ENCODE assay signal across 1 cellular context in the genomic region with DNA sequence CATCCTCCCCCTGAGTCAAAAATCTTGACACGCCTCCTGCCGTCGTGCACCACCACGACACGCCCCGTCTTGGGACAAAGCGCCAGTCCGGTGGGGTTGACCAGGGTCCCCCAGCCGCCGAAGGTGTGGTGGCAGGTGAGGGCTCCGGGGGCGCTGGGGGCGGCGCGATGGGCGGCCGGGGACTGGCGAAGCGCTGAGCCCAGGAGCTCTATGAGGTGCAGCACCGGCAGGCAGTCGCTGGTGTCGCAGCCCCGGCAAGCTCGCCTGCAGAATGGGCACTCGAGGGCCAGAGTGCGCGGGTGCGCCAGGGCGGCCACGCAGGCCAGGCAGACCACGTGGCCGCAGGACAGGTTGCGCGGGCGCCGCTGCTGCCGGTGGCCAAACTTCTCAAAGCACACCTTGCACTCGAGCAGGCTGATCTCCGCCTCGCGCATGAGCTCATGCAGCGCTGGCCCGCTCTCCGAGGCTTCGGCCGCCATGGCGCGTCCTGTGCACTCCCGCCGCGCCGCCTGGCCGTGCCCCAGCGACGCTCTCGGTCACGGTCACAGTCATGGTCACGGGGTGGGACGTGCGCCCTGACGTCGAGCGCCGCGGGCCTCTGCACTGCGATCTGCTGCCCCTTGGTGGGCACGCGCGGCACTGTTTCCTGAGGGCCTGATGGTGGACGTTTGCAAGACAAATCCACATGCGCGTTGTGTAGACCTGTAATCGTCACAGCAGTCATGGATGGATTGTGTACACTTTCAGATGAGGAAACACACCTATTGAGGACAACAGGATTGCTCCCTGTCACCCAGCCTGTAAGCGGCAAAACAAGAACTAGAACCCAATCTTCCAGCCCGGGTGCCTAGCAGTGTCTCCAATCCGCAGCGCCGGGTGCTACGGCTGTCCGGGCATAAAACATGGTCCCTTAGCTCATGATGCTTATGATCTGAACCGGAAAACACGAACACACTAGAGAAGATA.
A peak's percentile ranks its signal among the peaks of the same experiment; 100 is the strongest.
TF ChIP-seq lines count a peak whose summit lies in the region.

A gene (minus strand): TSS at position 550 of the 966 bp plus-strand sequence. CDS start 71 bp downstream, at position 479.

TF ChIP-seq in HepG2, 621 proteins besides CTCF, POLR2A, EP300 and RAD21 (continued from another document and continues in another):
- TF ChIP-seq, protein P1, sequence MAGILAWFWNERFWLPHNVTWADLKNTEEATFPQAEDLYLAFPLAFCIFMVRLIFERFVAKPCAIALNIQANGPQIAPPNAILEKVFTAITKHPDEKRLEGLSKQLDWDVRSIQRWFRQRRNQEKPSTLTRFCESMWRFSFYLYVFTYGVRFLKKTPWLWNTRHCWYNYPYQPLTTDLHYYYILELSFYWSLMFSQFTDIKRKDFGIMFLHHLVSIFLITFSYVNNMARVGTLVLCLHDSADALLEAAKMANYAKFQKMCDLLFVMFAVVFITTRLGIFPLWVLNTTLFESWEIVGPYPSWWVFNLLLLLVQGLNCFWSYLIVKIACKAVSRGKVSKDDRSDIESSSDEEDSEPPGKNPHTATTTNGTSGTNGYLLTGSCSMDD (CRISPR knock-in tag; IDR thresholded peaks at IDR 0.05) = peak; percentile 64; the same call in 1 of the 2 replicates
- no peak for TF ChIP-seq KAT2B (IDR thresholded peaks at IDR 0.05; ENCODE audit: borderline replicate concordance, low read depth, low read length)
- no peak for TF ChIP-seq NR3C1 (CRISPR knock-in tag; IDR thresholded peaks at IDR 0.05)
- TF ChIP-seq ZKSCAN1 (IDR thresholded peaks at IDR 0.05; ENCODE audit: low read length) = peak; percentile 42; the same call in 1 of the 2 replicates
- peak; percentile 70; the same call in 1 of the 3 replicates for TF ChIP-seq MXI1 (IDR thresholded peaks at IDR 0.05; ENCODE audit: borderline replicate concordance, low read depth, low read length)
- TF ChIP-seq ZNF724P (CRISPR knock-in tag; IDR thresholded peaks at IDR 0.05; ENCODE audit: borderline replicate concordance) = peak; percentile 98; the same call in 1 of the 2 replicates
- TF ChIP-seq, protein P2, sequence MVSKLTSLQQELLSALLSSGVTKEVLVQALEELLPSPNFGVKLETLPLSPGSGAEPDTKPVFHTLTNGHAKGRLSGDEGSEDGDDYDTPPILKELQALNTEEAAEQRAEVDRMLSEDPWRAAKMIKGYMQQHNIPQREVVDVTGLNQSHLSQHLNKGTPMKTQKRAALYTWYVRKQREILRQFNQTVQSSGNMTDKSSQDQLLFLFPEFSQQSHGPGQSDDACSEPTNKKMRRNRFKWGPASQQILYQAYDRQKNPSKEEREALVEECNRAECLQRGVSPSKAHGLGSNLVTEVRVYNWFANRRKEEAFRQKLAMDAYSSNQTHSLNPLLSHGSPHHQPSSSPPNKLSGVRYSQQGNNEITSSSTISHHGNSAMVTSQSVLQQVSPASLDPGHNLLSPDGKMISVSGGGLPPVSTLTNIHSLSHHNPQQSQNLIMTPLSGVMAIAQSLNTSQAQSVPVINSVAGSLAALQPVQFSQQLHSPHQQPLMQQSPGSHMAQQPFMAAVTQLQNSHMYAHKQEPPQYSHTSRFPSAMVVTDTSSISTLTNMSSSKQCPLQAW (CRISPR knock-in tag; IDR thresholded peaks at IDR 0.05) = peak; percentile 96
- peak; percentile 100 for TF ChIP-seq KDM3A (CRISPR knock-in tag; IDR thresholded peaks at IDR 0.05; ENCODE audit: low read depth)
- TF ChIP-seq, protein P3, sequence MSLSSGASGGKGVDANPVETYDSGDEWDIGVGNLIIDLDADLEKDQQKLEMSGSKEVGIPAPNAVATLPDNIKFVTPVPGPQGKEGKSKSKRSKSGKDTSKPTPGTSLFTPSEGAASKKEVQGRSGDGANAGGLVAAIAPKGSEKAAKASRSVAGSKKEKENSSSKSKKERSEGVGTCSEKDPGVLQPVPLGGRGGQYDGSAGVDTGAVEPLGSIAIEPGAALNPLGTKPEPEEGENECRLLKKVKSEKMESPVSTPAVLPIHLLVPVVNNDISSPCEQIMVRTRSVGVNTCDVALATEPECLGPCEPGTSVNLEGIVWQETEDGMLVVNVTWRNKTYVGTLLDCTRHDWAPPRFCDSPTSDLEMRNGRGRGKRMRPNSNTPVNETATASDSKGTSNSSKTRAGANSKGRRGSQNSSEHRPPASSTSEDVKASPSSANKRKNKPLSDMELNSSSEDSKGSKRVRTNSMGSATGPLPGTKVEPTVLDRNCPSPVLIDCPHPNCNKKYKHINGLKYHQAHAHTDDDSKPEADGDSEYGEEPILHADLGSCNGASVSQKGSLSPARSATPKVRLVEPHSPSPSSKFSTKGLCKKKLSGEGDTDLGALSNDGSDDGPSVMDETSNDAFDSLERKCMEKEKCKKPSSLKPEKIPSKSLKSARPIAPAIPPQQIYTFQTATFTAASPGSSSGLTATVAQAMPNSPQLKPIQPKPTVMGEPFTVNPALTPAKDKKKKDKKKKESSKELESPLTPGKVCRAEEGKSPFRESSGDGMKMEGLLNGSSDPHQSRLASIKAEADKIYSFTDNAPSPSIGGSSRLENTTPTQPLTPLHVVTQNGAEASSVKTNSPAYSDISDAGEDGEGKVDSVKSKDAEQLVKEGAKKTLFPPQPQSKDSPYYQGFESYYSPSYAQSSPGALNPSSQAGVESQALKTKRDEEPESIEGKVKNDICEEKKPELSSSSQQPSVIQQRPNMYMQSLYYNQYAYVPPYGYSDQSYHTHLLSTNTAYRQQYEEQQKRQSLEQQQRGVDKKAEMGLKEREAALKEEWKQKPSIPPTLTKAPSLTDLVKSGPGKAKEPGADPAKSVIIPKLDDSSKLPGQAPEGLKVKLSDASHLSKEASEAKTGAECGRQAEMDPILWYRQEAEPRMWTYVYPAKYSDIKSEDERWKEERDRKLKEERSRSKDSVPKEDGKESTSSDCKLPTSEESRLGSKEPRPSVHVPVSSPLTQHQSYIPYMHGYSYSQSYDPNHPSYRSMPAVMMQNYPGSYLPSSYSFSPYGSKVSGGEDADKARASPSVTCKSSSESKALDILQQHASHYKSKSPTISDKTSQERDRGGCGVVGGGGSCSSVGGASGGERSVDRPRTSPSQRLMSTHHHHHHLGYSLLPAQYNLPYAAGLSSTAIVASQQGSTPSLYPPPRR (CRISPR knock-in tag; IDR thresholded peaks at IDR 0.05; ENCODE audit: borderline replicate concordance) = peak; percentile 94
- TF ChIP-seq, protein P4, sequence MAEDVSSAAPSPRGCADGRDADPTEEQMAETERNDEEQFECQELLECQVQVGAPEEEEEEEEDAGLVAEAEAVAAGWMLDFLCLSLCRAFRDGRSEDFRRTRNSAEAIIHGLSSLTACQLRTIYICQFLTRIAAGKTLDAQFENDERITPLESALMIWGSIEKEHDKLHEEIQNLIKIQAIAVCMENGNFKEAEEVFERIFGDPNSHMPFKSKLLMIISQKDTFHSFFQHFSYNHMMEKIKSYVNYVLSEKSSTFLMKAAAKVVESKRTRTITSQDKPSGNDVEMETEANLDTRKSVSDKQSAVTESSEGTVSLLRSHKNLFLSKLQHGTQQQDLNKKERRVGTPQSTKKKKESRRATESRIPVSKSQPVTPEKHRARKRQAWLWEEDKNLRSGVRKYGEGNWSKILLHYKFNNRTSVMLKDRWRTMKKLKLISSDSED (CRISPR knock-in tag; IDR thresholded peaks at IDR 0.05) = 0 out of 2 replicates have a peak, but pooled peaks have one; percentile 59
- TF ChIP-seq CREM (IDR thresholded peaks at IDR 0.05) = peak; percentile 50; the same call in 1 of the 2 replicates
- 0 out of 2 replicates have a peak, but pooled peaks have one; percentile 52 for TF ChIP-seq CREM (CRISPR knock-in tag; IDR thresholded peaks at IDR 0.05)
- TF ChIP-seq YY1 (IDR thresholded peaks at IDR 0.05; ENCODE audit: insufficient read depth, insufficient replicate concordance, low read depth, low read length) = peak; percentile 89
- TF ChIP-seq, protein P5, sequence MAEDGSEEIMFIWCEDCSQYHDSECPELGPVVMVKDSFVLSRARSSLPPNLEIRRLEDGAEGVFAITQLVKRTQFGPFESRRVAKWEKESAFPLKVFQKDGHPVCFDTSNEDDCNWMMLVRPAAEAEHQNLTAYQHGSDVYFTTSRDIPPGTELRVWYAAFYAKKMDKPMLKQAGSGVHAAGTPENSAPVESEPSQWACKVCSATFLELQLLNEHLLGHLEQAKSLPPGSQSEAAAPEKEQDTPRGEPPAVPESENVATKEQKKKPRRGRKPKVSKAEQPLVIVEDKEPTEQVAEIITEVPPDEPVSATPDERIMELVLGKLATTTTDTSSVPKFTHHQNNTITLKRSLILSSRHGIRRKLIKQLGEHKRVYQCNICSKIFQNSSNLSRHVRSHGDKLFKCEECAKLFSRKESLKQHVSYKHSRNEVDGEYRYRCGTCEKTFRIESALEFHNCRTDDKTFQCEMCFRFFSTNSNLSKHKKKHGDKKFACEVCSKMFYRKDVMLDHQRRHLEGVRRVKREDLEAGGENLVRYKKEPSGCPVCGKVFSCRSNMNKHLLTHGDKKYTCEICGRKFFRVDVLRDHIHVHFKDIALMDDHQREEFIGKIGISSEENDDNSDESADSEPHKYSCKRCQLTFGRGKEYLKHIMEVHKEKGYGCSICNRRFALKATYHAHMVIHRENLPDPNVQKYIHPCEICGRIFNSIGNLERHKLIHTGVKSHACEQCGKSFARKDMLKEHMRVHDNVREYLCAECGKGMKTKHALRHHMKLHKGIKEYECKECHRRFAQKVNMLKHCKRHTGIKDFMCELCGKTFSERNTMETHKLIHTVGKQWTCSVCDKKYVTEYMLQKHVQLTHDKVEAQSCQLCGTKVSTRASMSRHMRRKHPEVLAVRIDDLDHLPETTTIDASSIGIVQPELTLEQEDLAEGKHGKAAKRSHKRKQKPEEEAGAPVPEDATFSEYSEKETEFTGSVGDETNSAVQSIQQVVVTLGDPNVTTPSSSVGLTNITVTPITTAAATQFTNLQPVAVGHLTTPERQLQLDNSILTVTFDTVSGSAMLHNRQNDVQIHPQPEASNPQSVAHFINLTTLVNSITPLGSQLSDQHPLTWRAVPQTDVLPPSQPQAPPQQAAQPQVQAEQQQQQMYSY (CRISPR knock-in tag; IDR thresholded peaks at IDR 0.05) = 0 out of 2 replicates have a peak, but pooled peaks have one; percentile 58
- TF ChIP-seq, protein P6, sequence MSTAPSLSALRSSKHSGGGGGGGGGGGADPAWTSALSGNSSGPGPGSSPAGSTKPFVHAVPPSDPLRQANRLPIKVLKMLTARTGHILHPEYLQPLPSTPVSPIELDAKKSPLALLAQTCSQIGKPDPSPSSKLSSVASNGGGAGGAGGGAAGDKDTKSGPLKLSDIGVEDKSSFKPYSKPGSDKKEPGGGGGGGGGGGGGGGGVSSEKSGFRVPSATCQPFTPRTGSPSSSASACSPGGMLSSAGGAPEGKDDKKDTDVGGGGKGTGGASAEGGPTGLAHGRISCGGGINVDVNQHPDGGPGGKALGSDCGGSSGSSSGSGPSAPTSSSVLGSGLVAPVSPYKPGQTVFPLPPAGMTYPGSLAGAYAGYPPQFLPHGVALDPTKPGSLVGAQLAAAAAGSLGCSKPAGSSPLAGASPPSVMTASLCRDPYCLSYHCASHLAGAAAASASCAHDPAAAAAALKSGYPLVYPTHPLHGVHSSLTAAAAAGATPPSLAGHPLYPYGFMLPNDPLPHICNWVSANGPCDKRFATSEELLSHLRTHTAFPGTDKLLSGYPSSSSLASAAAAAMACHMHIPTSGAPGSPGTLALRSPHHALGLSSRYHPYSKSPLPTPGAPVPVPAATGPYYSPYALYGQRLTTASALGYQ (CRISPR knock-in tag; IDR thresholded peaks at IDR 0.05) = peak; percentile 75
- no peak; the same call in 1 of the 2 replicates for TF ChIP-seq TRIM24 (CRISPR knock-in tag; IDR thresholded peaks at IDR 0.05)
- TF ChIP-seq, protein P7, sequence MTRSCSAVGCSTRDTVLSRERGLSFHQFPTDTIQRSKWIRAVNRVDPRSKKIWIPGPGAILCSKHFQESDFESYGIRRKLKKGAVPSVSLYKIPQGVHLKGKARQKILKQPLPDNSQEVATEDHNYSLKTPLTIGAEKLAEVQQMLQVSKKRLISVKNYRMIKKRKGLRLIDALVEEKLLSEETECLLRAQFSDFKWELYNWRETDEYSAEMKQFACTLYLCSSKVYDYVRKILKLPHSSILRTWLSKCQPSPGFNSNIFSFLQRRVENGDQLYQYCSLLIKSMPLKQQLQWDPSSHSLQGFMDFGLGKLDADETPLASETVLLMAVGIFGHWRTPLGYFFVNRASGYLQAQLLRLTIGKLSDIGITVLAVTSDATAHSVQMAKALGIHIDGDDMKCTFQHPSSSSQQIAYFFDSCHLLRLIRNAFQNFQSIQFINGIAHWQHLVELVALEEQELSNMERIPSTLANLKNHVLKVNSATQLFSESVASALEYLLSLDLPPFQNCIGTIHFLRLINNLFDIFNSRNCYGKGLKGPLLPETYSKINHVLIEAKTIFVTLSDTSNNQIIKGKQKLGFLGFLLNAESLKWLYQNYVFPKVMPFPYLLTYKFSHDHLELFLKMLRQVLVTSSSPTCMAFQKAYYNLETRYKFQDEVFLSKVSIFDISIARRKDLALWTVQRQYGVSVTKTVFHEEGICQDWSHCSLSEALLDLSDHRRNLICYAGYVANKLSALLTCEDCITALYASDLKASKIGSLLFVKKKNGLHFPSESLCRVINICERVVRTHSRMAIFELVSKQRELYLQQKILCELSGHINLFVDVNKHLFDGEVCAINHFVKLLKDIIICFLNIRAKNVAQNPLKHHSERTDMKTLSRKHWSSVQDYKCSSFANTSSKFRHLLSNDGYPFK (CRISPR knock-in tag; IDR thresholded peaks at IDR 0.05; ENCODE audit: borderline replicate concordance) = no peak; the same call in 1 of the 2 replicates
- TF ChIP-seq ETV5 (CRISPR knock-in tag; IDR thresholded peaks at IDR 0.05; ENCODE audit: borderline replicate concordance) = peak; percentile 83
- TF ChIP-seq HDAC6 (IDR thresholded peaks at IDR 0.05; ENCODE audit: low read depth, low read length) = no peak
- TF ChIP-seq, protein P8, sequence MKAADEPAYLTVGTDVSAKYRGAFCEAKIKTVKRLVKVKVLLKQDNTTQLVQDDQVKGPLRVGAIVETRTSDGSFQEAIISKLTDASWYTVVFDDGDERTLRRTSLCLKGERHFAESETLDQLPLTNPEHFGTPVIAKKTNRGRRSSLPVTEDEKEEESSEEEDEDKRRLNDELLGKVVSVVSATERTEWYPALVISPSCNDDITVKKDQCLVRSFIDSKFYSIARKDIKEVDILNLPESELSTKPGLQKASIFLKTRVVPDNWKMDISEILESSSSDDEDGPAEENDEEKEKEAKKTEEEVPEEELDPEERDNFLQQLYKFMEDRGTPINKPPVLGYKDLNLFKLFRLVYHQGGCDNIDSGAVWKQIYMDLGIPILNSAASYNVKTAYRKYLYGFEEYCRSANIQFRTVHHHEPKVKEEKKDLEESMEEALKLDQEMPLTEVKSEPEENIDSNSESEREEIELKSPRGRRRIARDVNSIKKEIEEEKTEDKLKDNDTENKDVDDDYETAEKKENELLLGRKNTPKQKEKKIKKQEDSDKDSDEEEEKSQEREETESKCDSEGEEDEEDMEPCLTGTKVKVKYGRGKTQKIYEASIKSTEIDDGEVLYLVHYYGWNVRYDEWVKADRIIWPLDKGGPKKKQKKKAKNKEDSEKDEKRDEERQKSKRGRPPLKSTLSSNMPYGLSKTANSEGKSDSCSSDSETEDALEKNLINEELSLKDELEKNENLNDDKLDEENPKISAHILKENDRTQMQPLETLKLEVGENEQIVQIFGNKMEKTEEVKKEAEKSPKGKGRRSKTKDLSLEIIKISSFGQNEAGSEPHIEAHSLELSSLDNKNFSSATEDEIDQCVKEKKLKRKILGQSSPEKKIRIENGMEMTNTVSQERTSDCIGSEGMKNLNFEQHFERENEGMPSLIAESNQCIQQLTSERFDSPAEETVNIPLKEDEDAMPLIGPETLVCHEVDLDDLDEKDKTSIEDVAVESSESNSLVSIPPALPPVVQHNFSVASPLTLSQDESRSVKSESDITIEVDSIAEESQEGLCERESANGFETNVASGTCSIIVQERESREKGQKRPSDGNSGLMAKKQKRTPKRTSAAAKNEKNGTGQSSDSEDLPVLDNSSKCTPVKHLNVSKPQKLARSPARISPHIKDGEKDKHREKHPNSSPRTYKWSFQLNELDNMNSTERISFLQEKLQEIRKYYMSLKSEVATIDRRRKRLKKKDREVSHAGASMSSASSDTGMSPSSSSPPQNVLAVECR (CRISPR knock-in tag; IDR thresholded peaks at IDR 0.05; ENCODE audit: borderline replicate concordance) = peak; percentile 84
